8 cellular contexts compared by ENCODE assay signal in genomic region chr1:223133301-223133823, GRCh38. TPM values are rescaled to one million over a fixed set of nuclear protein-coding genes. Genes with fewer than 3 reads are reported as not detected.
DNase-seq lines count a peak whose midpoint lies in the region; ATAC-seq and TF ChIP-seq lines count a peak whose summit lies in the region.

No MANE protein-coding gene starts in this region.

- H3K9me3 Mint-ChIP-seq in activated CD4-positive, alpha-beta memory T cell treated with anti-CD3 and anti-CD28 coated beads for 36 hours = no peaks in the 10 kb centered on the region
- H3K9me3 Mint-ChIP-seq in activated CD4-positive, alpha-beta memory T cell treated with anti-CD3 and anti-CD28 coated beads, Interleukin-2, amount 10 ng/mL, durations not matched to agents 7 days and 5 days = no peaks in the 10 kb centered on the region
- no peaks in the 10 kb centered on the region for H3K9me3 Mint-ChIP-seq in immature natural killer cell

- peaks cover 8 to 38% of the 10 kb centered on the region in 2 donors for H3K4me1 ChIP-seq in thoracic aorta (ENCODE audit: control insufficient read depth in 1 of 2, low read depth in 2 of 2)

- no peaks in the 10 kb centered on the region for H3K36me3 Mint-ChIP-seq in activated CD4-positive, alpha-beta memory T cell treated with anti-CD3 and anti-CD28 coated beads for 36 hours
- H3K36me3 Mint-ChIP-seq in activated CD4-positive, alpha-beta memory T cell treated with anti-CD3 and anti-CD28 coated beads, Interleukin-2, amount 10 ng/mL, durations not matched to agents 7 days and 5 days (ENCODE audit: low read depth) = no peaks in the 10 kb centered on the region
- H3K36me3 Mint-ChIP-seq in immature natural killer cell = no peaks in the 10 kb centered on the region

- H3K27me3 ChIP-seq in thoracic aorta (replicated peaks; ENCODE audit: insufficient read depth) = no peaks in the 10 kb centered on the region

- no peak for DNase-seq in activated CD4-positive, alpha-beta memory T cell treated with anti-CD3 and anti-CD28 coated beads for 36 hours
- no peak for DNase-seq in activated CD4-positive, alpha-beta memory T cell treated with anti-CD3 and anti-CD28 coated beads, Interleukin-2, amount 10 ng/mL, durations not matched to agents 7 days and 5 days
- DNase-seq in RWPE1 (ENCODE audit: low spot score) (no peak), immature natural killer cell (no peak), thoracic aorta (ENCODE audit: low spot score) (no peak), NCI-H1092 (lab: John Stamatoyannopoulos, UW) (no peak)
- no peak for DNase-seq in activated CD4-positive, alpha-beta T cell treated with anti-CD3 and anti-CD28 coated beads for 4 hours

- H3K9me3 ChIP-seq in thoracic aorta = no peaks in the 10 kb centered on the region

- ATAC-seq in thoracic aorta (ENCODE audit: insufficient number of reproducible peaks, low FRiP score, low read depth) = no peak
- ATAC-seq in GM21360 (IDR thresholded peaks at IDR 0.05; ENCODE audit: unreplicated experiment) = no peak

- H3K27ac ChIP-seq in RWPE1 (peak overlapping the region; percentile 63), thoracic aorta (no peak overlapping the region)

- H3K36me3 ChIP-seq in thoracic aorta = no peaks in the 10 kb centered on the region

- H3K27me3 Mint-ChIP-seq in activated CD4-positive, alpha-beta memory T cell treated with anti-CD3 and anti-CD28 coated beads for 36 hours = peaks cover 15% of the 10 kb centered on the region
- peaks cover 54% of the 10 kb centered on the region for H3K27me3 Mint-ChIP-seq in activated CD4-positive, alpha-beta memory T cell treated with anti-CD3 and anti-CD28 coated beads, Interleukin-2, amount 10 ng/mL, durations not matched to agents 7 days and 5 days
- H3K27me3 Mint-ChIP-seq in immature natural killer cell (ENCODE audit: low read depth in 3 of 3) = peaks cover 14 to 25% (median 15%) of the 10 kb centered on the region in 3 donors

- intact Hi-C loops in activated CD4-positive, alpha-beta memory T cell treated with anti-CD3 and anti-CD28 coated beads for 36 hours (cut with micrococcal nuclease) = loop anchor here (1.0 to 5.0 kb wide), 3 partner anchors 10 to 549 kb away; partner anchors contain the start of gene TLR5

- H3K4me1 Mint-ChIP-seq in activated CD4-positive, alpha-beta memory T cell treated with anti-CD3 and anti-CD28 coated beads for 36 hours (ENCODE audit: low read depth) = peaks cover 14% of the 10 kb centered on the region
- peaks cover 6% of the 10 kb centered on the region for H3K4me1 Mint-ChIP-seq in activated CD4-positive, alpha-beta memory T cell treated with anti-CD3 and anti-CD28 coated beads, Interleukin-2, amount 10 ng/mL, durations not matched to agents 7 days and 5 days
- H3K4me1 Mint-ChIP-seq in immature natural killer cell = peaks cover 20 to 28% of the 10 kb centered on the region in 2 donors

- CTCF ChIA-PET in activated CD4-positive, alpha-beta memory T cell treated with anti-CD3 and anti-CD28 coated beads for 36 hours (lab: Charles Lee) = interaction anchor here (0.6 to 7.1 kb wide), 52 partner anchors 8 to 666 kb away, joined by 3 to 122 read pairs (median 5); partner anchors contain the start of genes SUSD4 and TLR5
- CTCF ChIA-PET in activated CD4-positive, alpha-beta memory T cell treated with anti-CD3 and anti-CD28 coated beads, Interleukin-2, amount 10 ng/mL, durations not matched to agents 7 days and 5 days (lab: Charles Lee) = interaction anchor here (0.7 to 3.6 kb wide), 58 partner anchors 9 to 669 kb away, joined by 3 to 87 read pairs (median 4); partner anchors contain the start of genes SUSD4 and TLR5
- CTCF ChIA-PET in RWPE1 (lab: Yijun Ruan, JAX) = interaction anchor here (0.5 to 2.5 kb wide), 23 partner anchors 10 to 550 kb away, joined by 3 to 22 read pairs (median 3); partner anchors contain the start of genes SUSD4 and TLR5

- POLR2A ChIA-PET in activated CD4-positive, alpha-beta memory T cell treated with anti-CD3 and anti-CD28 coated beads for 36 hours (lab: Charles Lee) = interaction anchor here (0.8 to 1.1 kb wide), 2 partner anchors 10 kb away, joined by 3 read pairs; partner anchors contain the start of gene TLR5
- POLR2A ChIA-PET in activated CD4-positive, alpha-beta memory T cell treated with anti-CD3 and anti-CD28 coated beads, Interleukin-2, amount 10 ng/mL, durations not matched to agents 7 days and 5 days (lab: Charles Lee) = interaction anchor here (1.1 to 2.5 kb wide), 2 partner anchors 10 kb away, joined by 3 to 9 read pairs; partner anchors contain the start of gene TLR5
- POLR2A ChIA-PET in RWPE1 (lab: Yijun Ruan, JAX; ENCODE audit: low non-redundant PET) = no interaction called here

- TF ChIP-seq CTCF in RWPE1 (conservative IDR thresholded peaks at IDR 0.05; ENCODE audit: low read depth) (peak; percentile 95; the same call in 1 of the 2 replicates), thoracic aorta (IDR thresholded peaks at IDR 0.05) (no peak)

- H3K4me3 Mint-ChIP-seq in activated CD4-positive, alpha-beta memory T cell treated with anti-CD3 and anti-CD28 coated beads for 36 hours = peak overlapping the region; percentile 16
- H3K4me3 Mint-ChIP-seq in activated CD4-positive, alpha-beta memory T cell treated with anti-CD3 and anti-CD28 coated beads, Interleukin-2, amount 10 ng/mL, durations not matched to agents 7 days and 5 days = no peak overlapping the region
- peak overlapping the region; percentile 12 to 70 (median 56) for H3K4me3 Mint-ChIP-seq in immature natural killer cell

- no peak overlapping the region for H3K27ac Mint-ChIP-seq in activated CD4-positive, alpha-beta memory T cell treated with anti-CD3 and anti-CD28 coated beads for 36 hours
- H3K27ac Mint-ChIP-seq in activated CD4-positive, alpha-beta memory T cell treated with anti-CD3 and anti-CD28 coated beads, Interleukin-2, amount 10 ng/mL, durations not matched to agents 7 days and 5 days = no peak overlapping the region
- H3K27ac Mint-ChIP-seq in immature natural killer cell = no peak overlapping the region

- peak overlapping the region; percentile 61 for H3K4me3 ChIP-seq in thoracic aorta

RNA-seq across cellular contexts. Expression of gene TLR5, which starts 9.7 kb away (rescaled TPM):
- under 1 TPM; 0.29 to 0.48 TPM for total RNA-seq in activated CD4-positive, alpha-beta memory T cell treated with anti-CD3 and anti-CD28 coated beads for 36 hours
- total RNA-seq in activated CD4-positive, alpha-beta memory T cell treated with anti-CD3 and anti-CD28 coated beads, Interleukin-2, amount 10 ng/mL, durations not matched to agents 7 days and 5 days = under 1 TPM; 0.15 to 0.23 TPM
- 1 to 10 TPM in 1 of 3 donors, under 1 TPM in 1, not detected in 1; 0.80 to 1.0 TPM for polyA plus RNA-seq in immature natural killer cell
- 10 to 100 TPM in 1 of 2 donors, 1 to 10 TPM in 1; 5.4 to 20.2 TPM for total RNA-seq in thoracic aorta

Comparison
In these comparisons a context has a peak if more than half of its experiments do, and no peak if none do; other contexts are left out.
1. RNA of gene TLR5, which starts 9.7 kb away (total RNA-seq): 5.4 to 20.2 TPM in thoracic aorta; 0.29 to 0.48 TPM in activated CD4-positive, alpha-beta memory T cell treated with anti-CD3 and anti-CD28 coated beads for 36 hours and 0.15 to 0.23 TPM in activated CD4-positive, alpha-beta memory T cell treated with anti-CD3 and anti-CD28 coated beads, Interleukin-2, amount 10 ng/mL, durations not matched to agents 7 days and 5 days; every median in the first group is over 4 times any median in the second.